In the genomic region with DNA sequence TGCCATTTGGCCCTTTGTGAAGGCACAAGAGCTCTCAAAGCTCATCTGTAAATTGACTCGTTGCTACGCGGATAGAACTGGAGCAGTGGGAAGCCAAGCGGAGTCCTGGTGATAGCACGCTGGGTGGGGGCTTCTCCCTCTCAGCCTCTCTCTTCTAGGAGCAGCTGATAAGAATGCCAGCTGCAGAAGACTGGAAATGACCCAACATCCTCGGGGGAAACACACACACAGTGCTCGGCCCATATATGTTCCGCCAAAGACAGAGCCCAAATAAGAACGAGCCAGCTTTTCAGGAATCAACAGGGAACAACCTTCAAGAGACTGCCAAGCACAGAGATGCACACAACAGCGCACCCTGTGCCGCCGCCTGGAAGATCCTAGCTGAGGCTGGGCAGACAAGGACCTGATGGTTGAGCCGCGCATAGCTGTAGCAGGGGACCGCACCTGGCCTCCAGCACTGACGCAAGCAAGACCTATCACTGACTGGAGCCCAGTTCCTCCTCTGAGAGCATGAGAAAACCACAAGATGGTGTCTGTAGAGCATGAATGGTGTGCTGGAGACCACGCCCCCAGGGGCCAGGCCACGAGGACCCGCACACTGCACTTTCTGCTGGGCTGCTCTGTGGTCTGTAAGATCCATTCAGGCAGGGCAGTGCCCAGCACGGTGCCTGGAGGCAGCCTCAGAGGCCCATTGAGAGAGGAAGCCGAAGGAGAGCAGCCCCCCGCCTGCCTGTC, we compare ENCODE assay signal across 8 cellular contexts. TPM values are rescaled to one million over a fixed set of nuclear protein-coding genes. Genes with fewer than 3 reads are reported as not detected.
DNase-seq lines count a peak whose midpoint lies in the region; ATAC-seq and TF ChIP-seq lines count a peak whose summit lies in the region.

No MANE protein-coding gene starts in this region.

- H3K9me3 ChIP-seq in GM23248 (ENCODE audit: low read depth): no peaks in the 10 kb centered on the region

- H3K9me2 ChIP-seq in GM23248 (ENCODE audit: insufficient read depth): no peaks in the 10 kb centered on the region

- TF ChIP-seq CTCF in NB4 (IDR thresholded peaks at IDR 0.05; ENCODE audit: low read depth, low read length) (no peak), endothelial cell (IDR thresholded peaks at IDR 0.05; ENCODE audit: unreplicated experiment) (no peak)

- DNase-seq in GM23248 (no peak), NB4 (ENCODE audit: low read depth) (peak; percentile 90), endothelial cell (ENCODE audit: low spot score) (no peak), posterior cingulate gyrus (peak in 8 of 10 donors; percentile 46 to 95 (median 72)), glomerular visceral epithelial cell (ENCODE audit: extremely low spot score) (no peak), NCI-H1105 treated with DMSO at 0.1 percent for 48 hours (lab: John Stamatoyannopoulos, UW) (no peak)
- DNase-seq in activated CD4-positive, alpha-beta T cell treated with anti-CD3 and anti-CD28 coated beads, Interleukin-2, amount 50 U/mL, for 1 hour: peak; percentile 61

- peaks cover 34% of the 10 kb centered on the region for H3K4me1 ChIP-seq in GM23248 (ENCODE audit: insufficient read depth)

- no peaks in the 10 kb centered on the region for H3K27me3 ChIP-seq in GM23248 (replicated peaks; ENCODE audit: insufficient read depth)

- peaks cover 34% of the 10 kb centered on the region for H4K20me1 ChIP-seq in GM23248 (ENCODE audit: insufficient read depth)

- peak; percentile 32 for ATAC-seq in GM18498 (IDR thresholded peaks at IDR 0.05; ENCODE audit: unreplicated experiment)

- H3K27me3 Mint-ChIP-seq in endothelial cell (ENCODE audit: unreplicated experiment): peaks cover 5% of the 10 kb centered on the region

- H3K79me2 ChIP-seq in GM23248 (ENCODE audit: insufficient read depth): peaks cover 100% of the 10 kb centered on the region

- no peaks in the 10 kb centered on the region for H3K9me3 Mint-ChIP-seq in endothelial cell (ENCODE audit: unreplicated experiment)

- H3K9ac ChIP-seq in GM23248: no peak overlapping the region

- H3K27ac Mint-ChIP-seq in endothelial cell (ENCODE audit: unreplicated experiment): peak overlapping the region; percentile 74

- H3K4me2 ChIP-seq in GM23248 (ENCODE audit: unreplicated experiment): peak overlapping the region; percentile 22

- peaks cover 8% of the 10 kb centered on the region for H3F3A ChIP-seq in GM23248 (ENCODE audit: insufficient read depth)

- no peaks in the 10 kb centered on the region for H3K36me3 Mint-ChIP-seq in endothelial cell (ENCODE audit: low read depth, unreplicated experiment)

- H3K4me1 Mint-ChIP-seq in endothelial cell (ENCODE audit: unreplicated experiment): peaks cover 79% of the 10 kb centered on the region

- no peaks in the 10 kb centered on the region for H3K36me3 ChIP-seq in GM23248 (ENCODE audit: low read depth)

- no peak overlapping the region for H3K4me3 ChIP-seq in GM23248
- H3K4me3 ChIP-seq in NB4 (ENCODE audit: low read depth, low read length): peak overlapping the region; percentile 48

- H3K27ac ChIP-seq in GM23248: no peak overlapping the region

- intact Hi-C loops in posterior cingulate gyrus (cut with DNase I): no loop called here

- peak overlapping the region; percentile 75 for H3K4me3 Mint-ChIP-seq in endothelial cell (ENCODE audit: unreplicated experiment)

- in situ Hi-C loops in GM23248 (cut with MboI): no loop called here

- 37 to 43% methylated on average over 22 of the region's 22 CpGs for WGBS in GM23248 (ENCODE audit: low coverage in 1 of 2, low lambda C conversion rate in 2 of 2, missing lambda C conversion rate in 2 of 2), 2 experiments

- TF ChIP-seq POLR2A in NB4 (IDR thresholded peaks at IDR 0.05; ENCODE audit: extremely low read depth, insufficient read length): no peak

- H2AFZ ChIP-seq in GM23248: no peak overlapping the region

RNA-seq across cellular contexts. Expression of a gene that starts 16.0 kb away (rescaled TPM):
- total RNA-seq in GM23248 (2014; rRNA removed; shearing (Covaris generic)): 39.7 and 43.2 TPM in 2 replicates
- 35.7 and 38.8 TPM in 2 replicates for polyA plus RNA-seq in GM23248 (2016; fragmentation: Nextera tagmentation; extraction: Ambion mirVana)
- 29.7 TPM for total RNA-seq in endothelial cell (ENCODE audit: unreplicated experiment)

RNA-seq across cellular contexts. Expression of a gene that starts 39.7 kb away (rescaled TPM):
- 6.2 and 6.7 TPM in 2 replicates for total RNA-seq in GM23248 (2014; rRNA removed; shearing (Covaris generic))
- polyA plus RNA-seq in GM23248 (2016; fragmentation: Nextera tagmentation; extraction: Ambion mirVana): 3.3 and 4.4 TPM in 2 replicates
- total RNA-seq in endothelial cell (ENCODE audit: unreplicated experiment): 13.3 TPM

RNA-seq across cellular contexts. Expression of a gene that starts 46.0 kb away (rescaled TPM):
- total RNA-seq in GM23248 (2014; rRNA removed; shearing (Covaris generic)): 1.4 and 2.9 TPM in 2 replicates
- 16.8 and 20.5 TPM in 2 replicates for polyA plus RNA-seq in GM23248 (2016; fragmentation: Nextera tagmentation; extraction: Ambion mirVana)
- 66.5 TPM for total RNA-seq in endothelial cell (ENCODE audit: unreplicated experiment)

Comparison
In these comparisons a context has a peak if more than half of its experiments do, and no peak if none do; other contexts are left out.
1. DNase-seq: peak in NB4 (single experiment), activated CD4-positive, alpha-beta T cell treated with anti-CD3 and anti-CD28 coated beads, Interleukin-2, amount 50 U/mL, for 1 hour (single experiment) and posterior cingulate gyrus (8 of 10); none in GM23248 (single experiment), endothelial cell (single experiment), glomerular visceral epithelial cell (single experiment) and NCI-H1105 treated with DMSO at 0.1 percent for 48 hours (single experiment).
2. RNA of a gene that starts 46.0 kb away (total RNA-seq): 66.5 TPM in endothelial cell (single experiment); 1.4 to 2.9 TPM in GM23248; every median in the first group is over 10 times any median in the second.